Comparison of ENCODE assay signal across 21 cellular contexts in the genomic region with DNA sequence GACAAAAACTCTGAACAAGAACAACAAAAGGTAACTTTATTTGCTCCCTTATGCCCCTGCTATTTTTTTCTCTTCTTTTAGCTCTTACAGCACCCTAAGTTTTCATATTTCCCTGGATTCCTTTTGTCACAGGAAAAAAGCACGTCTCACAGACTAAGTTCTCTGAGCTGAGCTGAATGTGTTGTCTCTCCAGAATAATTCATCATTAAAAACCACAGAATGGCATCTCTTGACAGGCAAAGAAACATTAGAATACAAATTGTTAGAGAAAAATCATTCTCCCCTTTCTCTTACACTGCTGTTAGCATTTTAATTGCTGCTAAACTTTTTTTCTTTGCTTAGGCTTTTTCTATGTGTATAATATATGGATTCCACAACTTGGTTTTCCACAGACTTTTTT.
"Had no signal": no experiment of that assay in that cellular context is flagged by ENCODE, and none has a peak within 500 bp of the region (broad histone marks: within the 10 kb centered on the region; RNA-seq: fewer than 3 reads in every experiment).

No MANE protein-coding gene starts in this region.

- H3K27ac ChIP-seq: coronary artery, esophagus squamous epithelium, lower lobe of right lung, neural progenitor cell, right atrium auricular region, tibial artery had no signal

- ATAC-seq: effector memory CD8-positive, alpha-beta T cell; left ventricle myocardium superior; lower lobe of right lung; mucosa of descending colon; naive thymus-derived CD4-positive, alpha-beta T cell; sciatic nerve; stimulated activated naive CD8-positive, alpha-beta T cell treated with anti-CD3 and anti-CD28 coated beads, Interleukin-15, amount 100 ng/mL, for 72 hours had no signal

- DNase-seq: dermis blood vessel endothelial cell; effector memory CD8-positive, alpha-beta T cell; erythroblast; esophagus squamous epithelium; left ventricle myocardium superior; lower lobe of right lung; mucosa of descending colon; naive thymus-derived CD4-positive, alpha-beta T cell; stimulated activated CD4-positive, alpha-beta T cell treated with anti-CD3 and anti-CD28 coated beads, Interleukin-12 subunit alpha, Interleukin-12 subunit beta, amount 100 ng/mL, for 4 hours; stimulated activated CD4-positive, alpha-beta T cell treated with anti-CD3 and anti-CD28 coated beads, Interleukin-1b, Interleukin-23, amount 100 ng/mL, for 48 hours; stimulated activated CD4-positive, alpha-beta T cell treated with anti-CD3 and anti-CD28 coated beads, Interleukin-4, amount 100 ng/mL, for 1 hour; stimulated activated CD8-positive, alpha-beta memory T cell treated with anti-CD3 and anti-CD28 coated beads, Interleukin-4, amount 100 ng/mL, for 48 hours; stimulated activated naive CD4-positive, alpha-beta T cell; stimulated activated naive CD8-positive, alpha-beta T cell treated with anti-CD3 and anti-CD28 coated beads, Interleukin-15, amount 100 ng/mL, for 72 hours; testis; tibial artery had no signal

- H3K27me3 ChIP-seq: esophagus squamous epithelium, neural progenitor cell, right atrium auricular region, testis, tibial artery had no signal

- H3K4me1 ChIP-seq: esophagus squamous epithelium, lower lobe of right lung, neural progenitor cell, prostate gland, right atrium auricular region, tibial artery had no signal
